Comparison of ENCODE assay signal across 28 cellular contexts in genomic region chr2:45214550-45214949, GRCh38.
"Had no signal": no experiment of that assay in that cellular context is flagged by ENCODE, and none has a peak within 500 bp of the region (broad histone marks: within the 10 kb centered on the region; RNA-seq: fewer than 3 reads in every experiment).

No MANE protein-coding gene starts in this region.

- DNase-seq: stimulated activated CD4-positive, alpha-beta T cell treated with anti-CD3 and anti-CD28 coated beads, Interleukin-2, amount 100 ng/mL, for 48 hours; stimulated activated CD4-positive, alpha-beta T cell treated with anti-CD3 and anti-CD28 coated beads, Interleukin-4, amount 100 ng/mL, for 1 hour; stimulated activated CD4-positive, alpha-beta T cell treated with anti-CD3 and anti-CD28 coated beads, Interleukin-4, amount 100 ng/mL, for 24 hours; stimulated activated CD4-positive, alpha-beta T cell treated with anti-CD3 and anti-CD28 coated beads, Interleukin-4, amount 100 ng/mL, for 4 hours; stimulated activated CD8-positive, alpha-beta memory T cell treated with anti-CD3 and anti-CD28 coated beads, Interleukin-4, amount 100 ng/mL, for 48 hours; stimulated activated naive B cell treated with anti-CD40 and anti-IgM and Interleukin-4, amounts not matched to agents 10 μg/mL and 1 μg/mL and 100 μg/mL, for 72 hours; stimulated activated naive CD4-positive, alpha-beta T cell; stimulated activated naive CD4-positive, alpha-beta T cell treated with Interleukin-2 at 50 U/mL for 16 hours; stimulated activated naive CD8-positive, alpha-beta T cell treated with anti-CD3 and anti-CD28 coated beads, Interleukin-15, amount 100 ng/mL, for 72 hours; stimulated activated naive CD8-positive, alpha-beta T cell treated with anti-CD3 and anti-CD28 coated beads, Interleukin-15, Interleukin-2, amounts not matched to agents 100 U/mL and 50 U/mL, for 24 hours; stomach; substantia nigra; testis; thyroid gland; tibial artery; transverse colon; trophoblast cell; upper lobe of left lung; upper lobe of right lung; uterus had no signal

- H3K4me1 ChIP-seq: suprapubic skin, testis, tibial nerve, upper lobe of right lung, uterus, vagina had no signal

- H3K4me3 ChIP-seq: stomach, suprapubic skin, testis, thoracic aorta, thyroid gland, tibial artery, tibial nerve, transverse colon, upper lobe of left lung, upper lobe of right lung, uterus, vagina had no signal

- H3K9me3 Mint-ChIP-seq: stimulated activated naive CD8-positive, alpha-beta T cell treated with anti-CD3 and anti-CD28 coated beads, Interleukin-15, Interleukin-2, amounts not matched to agents 100 ng/mL and 50 ng/mL, for 24 hours had no signal

- H3K27me3 ChIP-seq: stomach, testis, thyroid gland, tibial artery, tibial nerve, transverse colon, upper lobe of left lung, upper lobe of right lung, uterus, vagina had no signal

- H3K36me3 ChIP-seq: stomach, suprapubic skin, thoracic aorta, thyroid gland, tibial artery, tibial nerve, transverse colon, upper lobe of left lung, upper lobe of right lung, uterus, vagina had no signal

- H3K9me3 ChIP-seq: stomach, suprapubic skin, testis, thoracic aorta, thyroid gland, tibial artery, tibial nerve, transverse colon, upper lobe of left lung, upper lobe of right lung, uterus, vagina had no signal

- H3K4me1 Mint-ChIP-seq: stimulated activated effector memory CD8-positive, alpha-beta T cell treated with anti-CD3 and anti-CD28 coated beads, Interleukin-12 subunit alpha, Interleukin-12 subunit beta, amount 100 ng/mL, for 72 hours; stimulated activated memory B cell treated with anti-CD40 and anti-IgM and Interleukin-4, amounts not matched to agents 10 μg/mL and 1 μg/mL and 100 μg/mL, for 72 hours; stimulated activated naive B cell treated with anti-CD40 and anti-IgM and Interleukin-4, amounts not matched to agents 10 μg/mL and 1 μg/mL and 100 μg/mL, for 72 hours; stimulated activated naive CD8-positive, alpha-beta T cell treated with anti-CD3 and anti-CD28 coated beads, Interleukin-15, amount 100 ng/mL, for 72 hours had no signal

- H3K4me3 Mint-ChIP-seq: stimulated activated effector memory CD8-positive, alpha-beta T cell treated with anti-CD3 and anti-CD28 coated beads, Interleukin-12 subunit alpha, Interleukin-12 subunit beta, amount 100 ng/mL, for 72 hours; stimulated activated memory B cell treated with anti-CD40 and anti-IgM and Interleukin-4, amounts not matched to agents 10 μg/mL and 1 μg/mL and 100 μg/mL, for 72 hours; stimulated activated naive B cell treated with anti-CD40 and anti-IgM and Interleukin-4, amounts not matched to agents 10 μg/mL and 1 μg/mL and 100 μg/mL, for 72 hours; stimulated activated naive CD8-positive, alpha-beta T cell treated with anti-CD3 and anti-CD28 coated beads, Interleukin-15, amount 100 ng/mL, for 72 hours; stimulated activated naive CD8-positive, alpha-beta T cell treated with anti-CD3 and anti-CD28 coated beads, Interleukin-15, Interleukin-2, amounts not matched to agents 100 ng/mL and 50 ng/mL, for 24 hours; type B pancreatic cell had no signal

- H3K36me3 Mint-ChIP-seq: stimulated activated effector memory CD8-positive, alpha-beta T cell treated with anti-CD3 and anti-CD28 coated beads, Interleukin-12 subunit alpha, Interleukin-12 subunit beta, amount 100 ng/mL, for 72 hours; stimulated activated memory B cell treated with anti-CD40 and anti-IgM and Interleukin-4, amounts not matched to agents 10 μg/mL and 1 μg/mL and 100 μg/mL, for 72 hours; stimulated activated naive B cell treated with anti-CD40 and anti-IgM and Interleukin-4, amounts not matched to agents 10 μg/mL and 1 μg/mL and 100 μg/mL, for 72 hours had no signal

- H3K27ac Mint-ChIP-seq: stimulated activated effector memory CD8-positive, alpha-beta T cell treated with anti-CD3 and anti-CD28 coated beads, Interleukin-12 subunit alpha, Interleukin-12 subunit beta, amount 100 ng/mL, for 72 hours; stimulated activated memory B cell treated with anti-CD40 and anti-IgM and Interleukin-4, amounts not matched to agents 10 μg/mL and 1 μg/mL and 100 μg/mL, for 72 hours; stimulated activated naive B cell treated with anti-CD40 and anti-IgM and Interleukin-4, amounts not matched to agents 10 μg/mL and 1 μg/mL and 100 μg/mL, for 72 hours; stimulated activated naive CD8-positive, alpha-beta T cell treated with anti-CD3 and anti-CD28 coated beads, Interleukin-15, amount 100 ng/mL, for 72 hours; stimulated activated naive CD8-positive, alpha-beta T cell treated with anti-CD3 and anti-CD28 coated beads, Interleukin-15, Interleukin-2, amounts not matched to agents 100 ng/mL and 50 ng/mL, for 24 hours; type B pancreatic cell had no signal

- H3K27ac ChIP-seq: stomach, suprapubic skin, testis, thoracic aorta, thyroid gland, tibial artery, tibial nerve, transverse colon, upper lobe of left lung, upper lobe of right lung, uterus, vagina had no signal

- ATAC-seq: stimulated activated effector memory CD8-positive, alpha-beta T cell treated with anti-CD3 and anti-CD28 coated beads, Interleukin-12 subunit alpha, Interleukin-12 subunit beta, amount 100 ng/mL, for 72 hours; stimulated activated memory B cell treated with anti-CD40 and anti-IgM and Interleukin-4, amounts not matched to agents 10 μg/mL and 1 μg/mL and 100 μg/mL, for 72 hours; stimulated activated naive B cell treated with anti-CD40 and anti-IgM and Interleukin-4, amounts not matched to agents 10 μg/mL and 1 μg/mL and 100 μg/mL, for 72 hours; stimulated activated naive CD8-positive, alpha-beta T cell treated with anti-CD3 and anti-CD28 coated beads, Interleukin-15, amount 100 ng/mL, for 72 hours; stimulated activated naive CD8-positive, alpha-beta T cell treated with anti-CD3 and anti-CD28 coated beads, Interleukin-15, Interleukin-2, amounts not matched to agents 100 U/mL and 50 U/mL, for 24 hours; upper lobe of right lung had no signal
